1 cellular context compared by ENCODE assay signal in genomic region chr11:18229501-18229900, GRCh38.
TF ChIP-seq lines count a peak whose summit lies in the region.

No MANE protein-coding gene starts in this region.

TF ChIP-seq in K562, 482 proteins besides CTCF, POLR2A, EP300 and RAD21:
- TF ChIP-seq ZHX1 (conservative IDR thresholded peaks at IDR 0.05; ENCODE audit: low read length) = no peak
- TF ChIP-seq SPI1 (IDR thresholded peaks at IDR 0.05; ENCODE audit: borderline replicate concordance, low read depth, low read length) = peak; percentile 72; the same call in 1 of the 2 replicates
